In the genomic region with DNA sequence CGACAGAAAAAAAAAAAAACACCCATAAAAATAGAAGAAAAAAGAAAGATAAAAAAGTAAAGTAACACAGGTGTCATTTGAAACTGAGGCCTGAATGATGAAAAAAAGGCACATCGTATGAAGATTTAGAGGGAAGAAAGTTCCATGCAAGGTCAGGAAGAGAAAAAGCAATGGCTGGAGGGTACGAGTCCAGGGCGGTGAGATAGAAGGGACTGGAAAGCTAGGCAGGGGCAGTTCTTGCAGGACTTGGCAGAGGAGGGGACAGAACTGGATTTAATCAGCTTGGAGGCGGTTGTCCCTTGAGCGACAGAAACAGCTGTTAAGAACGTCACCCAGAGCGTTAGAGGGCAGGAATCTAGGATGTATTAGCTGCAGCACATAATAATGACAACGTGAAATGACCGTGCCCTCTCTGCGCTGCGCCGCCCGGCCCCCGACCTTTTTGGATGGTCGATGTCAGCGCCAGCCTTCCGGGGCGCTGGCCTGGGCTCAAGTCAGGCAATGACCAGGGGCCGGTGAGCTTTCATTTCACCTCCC, we compare ENCODE assay signal across 1 cellular context.
TF ChIP-seq lines count a peak whose summit lies in the region.

No MANE protein-coding gene starts in this region.

TF ChIP-seq in K562, 482 proteins besides CTCF, POLR2A, EP300 and RAD21 (continued from another document and continues in another):
- TF ChIP-seq E4F1 (CRISPR knock-in tag; IDR thresholded peaks at IDR 0.05; ENCODE audit: borderline replicate concordance) (no peak), NCOA1 (IDR thresholded peaks at IDR 0.05; ENCODE audit: low read depth) (0 out of 2 replicates have a peak, but pooled peaks have one; percentile 10), SLC30A9 (CRISPR knock-in tag; IDR thresholded peaks at IDR 0.05) (no peak), ADNP (tag; IDR thresholded peaks at IDR 0.05) (no peak), ZBTB40 (IDR thresholded peaks at IDR 0.05) (peak; percentile 61), ZBTB40 (CRISPR knock-in tag; IDR thresholded peaks at IDR 0.05) (no peak), CCNT2 (IDR thresholded peaks at IDR 0.05; ENCODE audit: borderline replicate concordance, extremely low read depth, insufficient read length, low read depth, low read length) (no peak), ASH1L (IDR thresholded peaks at IDR 0.05; ENCODE audit: borderline replicate concordance, low read depth, partially characterized antibody) (no peak), CC2D1A (IDR thresholded peaks at IDR 0.05) (no peak), TCF15 (CRISPR knock-in tag; IDR thresholded peaks at IDR 0.05) (no peak), ZEB2 (IDR thresholded peaks at IDR 0.05) (peak; percentile 27; the same call in 1 of the 2 replicates), MCM5 (IDR thresholded peaks at IDR 0.05; ENCODE audit: low read depth) (no peak), MIER1 (IDR thresholded peaks at IDR 0.05; ENCODE audit: low read depth) (no peak), MAX (CRISPR knock-in tag; IDR thresholded peaks at IDR 0.05) (no peak), PHB (CRISPR knock-in tag; IDR thresholded peaks at IDR 0.05) (no peak), ZC3H11A (IDR thresholded peaks at IDR 0.05; ENCODE audit: low read depth, low read length) (peak; percentile 51; the same call in 1 of the 2 replicates), DACH1 (IDR thresholded peaks at IDR 0.05; ENCODE audit: partially characterized antibody) (peak; percentile 98), KHSRP (IDR thresholded peaks at IDR 0.05) (peak; percentile 33; the same call in 1 of the 2 replicates), KLF16 (IDR thresholded peaks at IDR 0.05) (peak; percentile 65), CHD1 (IDR thresholded peaks at IDR 0.05; ENCODE audit: low read length) (no peak), ZBTB17 (CRISPR knock-in tag; IDR thresholded peaks at IDR 0.05) (no peak), NR3C1 (CRISPR knock-in tag; IDR thresholded peaks at IDR 0.05) (no peak), MTF1 (CRISPR knock-in tag; IDR thresholded peaks at IDR 0.05; ENCODE audit: borderline replicate concordance) (no peak), ETV5 (CRISPR knock-in tag; IDR thresholded peaks at IDR 0.05; ENCODE audit: low read depth) (no peak; the same call in 1 of the 2 replicates), NR4A1 (CRISPR knock-in tag; IDR thresholded peaks at IDR 0.05) (no peak), NR4A1 (tag; IDR thresholded peaks at IDR 0.05) (no peak), TAF9B (IDR thresholded peaks at IDR 0.05; ENCODE audit: partially characterized antibody) (peak; percentile 18), BCL6 (CRISPR knock-in tag; IDR thresholded peaks at IDR 0.05) (no peak), ZNF583 (CRISPR knock-in tag; IDR thresholded peaks at IDR 0.05) (no peak), AFF1 (IDR thresholded peaks at IDR 0.05; ENCODE audit: low read depth in 1 of 2, partially characterized antibody in 2 of 2) (peak in 1 of 2 experiments; percentile 31), NFIC (IDR thresholded peaks at IDR 0.05) (no peak), BCOR (IDR thresholded peaks at IDR 0.05) (peak; percentile 65; the same call in 1 of the 2 replicates), SRF (CRISPR knock-in tag; IDR thresholded peaks at IDR 0.05) (peak in 1 of 2 experiments; percentile 44; a peak in 1 of 4 replicates), SMARCA5 (IDR thresholded peaks at IDR 0.05) (no peak)
- TF ChIP-seq, protein P1, sequence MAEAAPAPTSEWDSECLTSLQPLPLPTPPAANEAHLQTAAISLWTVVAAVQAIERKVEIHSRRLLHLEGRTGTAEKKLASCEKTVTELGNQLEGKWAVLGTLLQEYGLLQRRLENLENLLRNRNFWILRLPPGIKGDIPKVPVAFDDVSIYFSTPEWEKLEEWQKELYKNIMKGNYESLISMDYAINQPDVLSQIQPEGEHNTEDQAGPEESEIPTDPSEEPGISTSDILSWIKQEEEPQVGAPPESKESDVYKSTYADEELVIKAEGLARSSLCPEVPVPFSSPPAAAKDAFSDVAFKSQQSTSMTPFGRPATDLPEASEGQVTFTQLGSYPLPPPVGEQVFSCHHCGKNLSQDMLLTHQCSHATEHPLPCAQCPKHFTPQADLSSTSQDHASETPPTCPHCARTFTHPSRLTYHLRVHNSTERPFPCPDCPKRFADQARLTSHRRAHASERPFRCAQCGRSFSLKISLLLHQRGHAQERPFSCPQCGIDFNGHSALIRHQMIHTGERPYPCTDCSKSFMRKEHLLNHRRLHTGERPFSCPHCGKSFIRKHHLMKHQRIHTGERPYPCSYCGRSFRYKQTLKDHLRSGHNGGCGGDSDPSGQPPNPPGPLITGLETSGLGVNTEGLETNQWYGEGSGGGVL (CRISPR knock-in tag; IDR thresholded peaks at IDR 0.05) = no peak
- TF ChIP-seq, protein P2, sequence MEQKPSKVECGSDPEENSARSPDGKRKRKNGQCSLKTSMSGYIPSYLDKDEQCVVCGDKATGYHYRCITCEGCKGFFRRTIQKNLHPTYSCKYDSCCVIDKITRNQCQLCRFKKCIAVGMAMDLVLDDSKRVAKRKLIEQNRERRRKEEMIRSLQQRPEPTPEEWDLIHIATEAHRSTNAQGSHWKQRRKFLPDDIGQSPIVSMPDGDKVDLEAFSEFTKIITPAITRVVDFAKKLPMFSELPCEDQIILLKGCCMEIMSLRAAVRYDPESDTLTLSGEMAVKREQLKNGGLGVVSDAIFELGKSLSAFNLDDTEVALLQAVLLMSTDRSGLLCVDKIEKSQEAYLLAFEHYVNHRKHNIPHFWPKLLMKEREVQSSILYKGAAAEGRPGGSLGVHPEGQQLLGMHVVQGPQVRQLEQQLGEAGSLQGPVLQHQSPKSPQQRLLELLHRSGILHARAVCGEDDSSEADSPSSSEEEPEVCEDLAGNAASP (IDR thresholded peaks at IDR 0.05) = no peak
- TF ChIP-seq, protein P3, sequence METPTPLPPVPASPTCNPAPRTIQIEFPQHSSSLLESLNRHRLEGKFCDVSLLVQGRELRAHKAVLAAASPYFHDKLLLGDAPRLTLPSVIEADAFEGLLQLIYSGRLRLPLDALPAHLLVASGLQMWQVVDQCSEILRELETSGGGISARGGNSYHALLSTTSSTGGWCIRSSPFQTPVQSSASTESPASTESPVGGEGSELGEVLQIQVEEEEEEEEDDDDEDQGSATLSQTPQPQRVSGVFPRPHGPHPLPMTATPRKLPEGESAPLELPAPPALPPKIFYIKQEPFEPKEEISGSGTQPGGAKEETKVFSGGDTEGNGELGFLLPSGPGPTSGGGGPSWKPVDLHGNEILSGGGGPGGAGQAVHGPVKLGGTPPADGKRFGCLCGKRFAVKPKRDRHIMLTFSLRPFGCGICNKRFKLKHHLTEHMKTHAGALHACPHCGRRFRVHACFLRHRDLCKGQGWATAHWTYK (CRISPR knock-in tag; IDR thresholded peaks at IDR 0.05) = no peak; the same call in 1 of the 2 replicates
